In genomic region chr5:108730617-108731340, GRCh38 we compare ENCODE assay signal across 12 cellular contexts. TPM values are rescaled to one million over a fixed set of nuclear protein-coding genes. Genes with fewer than 3 reads are reported as not detected.
DNase-seq lines count a peak whose midpoint lies in the region; ATAC-seq and TF ChIP-seq lines count a peak whose summit lies in the region.
"Had no signal": no experiment of that assay in that cellular context is flagged by ENCODE, and none has a peak within 500 bp of the region (broad histone marks: within the 10 kb centered on the region; RNA-seq: fewer than 3 reads in every experiment).

No MANE protein-coding gene starts in this region.

- peaks cover 2% of the 10 kb centered on the region for H3K9me3 Mint-ChIP-seq in neural crest cell
- H3K9me3 Mint-ChIP-seq in T-helper 2 cell treated with Interferon-gamma antibody and Interleukin-4, amounts not matched to agents 5 μg/mL and 100 μg/mL, for 36 hours: no peaks in the 10 kb centered on the region
- H3K9me3 Mint-ChIP-seq: central memory CD8-positive, alpha-beta T cell had no signal

- H3K27me3 Mint-ChIP-seq in neural crest cell (ENCODE audit: low read depth): no peaks in the 10 kb centered on the region
- peaks cover 70% of the 10 kb centered on the region for H3K27me3 Mint-ChIP-seq in T-helper 2 cell treated with Interferon-gamma antibody and Interleukin-4, amounts not matched to agents 5 μg/mL and 100 μg/mL, for 36 hours (ENCODE audit: low read depth)

- peak overlapping the region; percentile 6 for H3K4me3 Mint-ChIP-seq in neural crest cell
- H3K4me3 Mint-ChIP-seq in T-helper 2 cell treated with Interferon-gamma antibody and Interleukin-4, amounts not matched to agents 5 μg/mL and 100 μg/mL, for 36 hours: no peak overlapping the region
- H3K4me3 Mint-ChIP-seq: central memory CD8-positive, alpha-beta T cell had no signal

- peak; percentile 55 for ATAC-seq in GM18873 (IDR thresholded peaks at IDR 0.05; ENCODE audit: low FRiP score, unreplicated experiment)
- ATAC-seq in HG02623 (IDR thresholded peaks at IDR 0.05; ENCODE audit: unreplicated experiment): peak; percentile 40
- peak; percentile 40 for ATAC-seq in HG03521 (IDR thresholded peaks at IDR 0.05; ENCODE audit: unreplicated experiment)

- no peak overlapping the region for H3K27ac Mint-ChIP-seq in neural crest cell (ENCODE audit: unreplicated experiment)
- no peak overlapping the region for H3K27ac Mint-ChIP-seq in T-helper 2 cell treated with Interferon-gamma antibody and Interleukin-4, amounts not matched to agents 5 μg/mL and 100 μg/mL, for 36 hours

- no peaks in the 10 kb centered on the region for H3K36me3 Mint-ChIP-seq in neural crest cell (ENCODE audit: low read depth)
- no peaks in the 10 kb centered on the region for H3K36me3 Mint-ChIP-seq in T-helper 2 cell treated with Interferon-gamma antibody and Interleukin-4, amounts not matched to agents 5 μg/mL and 100 μg/mL, for 36 hours (ENCODE audit: low read depth)

- H3K4me1 Mint-ChIP-seq in neural crest cell: peaks cover 28% of the 10 kb centered on the region
- peaks cover 15% of the 10 kb centered on the region for H3K4me1 Mint-ChIP-seq in T-helper 2 cell treated with Interferon-gamma antibody and Interleukin-4, amounts not matched to agents 5 μg/mL and 100 μg/mL, for 36 hours (ENCODE audit: low read depth)

- no peak for DNase-seq in neural crest cell (ENCODE audit: low read depth, low spot score)
- DNase-seq in GF-D8 (lab: John Stamatoyannopoulos, UW): no peak
- DNase-seq in T-helper 2 cell treated with Interferon-gamma antibody and Interleukin-4, amounts not matched to agents 5 μg/mL and 100 μg/mL, for 36 hours (ENCODE audit: low spot score): no peak
- DNase-seq in C1 segment of cervical spinal cord (lab: John Stamatoyannopoulos, UW): no peak
- no peak for DNase-seq in NCI-H1930 (lab: John Stamatoyannopoulos, UW)
- DNase-seq: DMS153, HCEC 1CT, NCI-H1694 treated with DMSO at 0.1 percent for 48 hours had no signal

- no peak for TF ChIP-seq CTCF in neural crest cell (conservative IDR thresholded peaks at IDR 0.05)

RNA-seq across cellular contexts. Expression of gene FER, which starts 16.9 kb away (rescaled TPM):
- 25.4 and 28.4 TPM in 2 replicates for total RNA-seq in neural crest cell
